ENCODE assay signal across 14 cellular contexts in genomic region chr5:15366676-15367391, GRCh38.
DNase-seq lines count a peak whose midpoint lies in the region; ATAC-seq and TF ChIP-seq lines count a peak whose summit lies in the region.
"Had no signal": no experiment of that assay in that cellular context is flagged by ENCODE, and none has a peak within 500 bp of the region (broad histone marks: within the 10 kb centered on the region; RNA-seq: fewer than 3 reads in every experiment).

No MANE protein-coding gene starts in this region.

- BruUV-seq in Caco-2 (replicated peaks; lab: Mats Ljungman, UMichigan), result no TSS peak

- CTCF ChIA-PET in Caco-2 (lab: Charles Lee), result no interaction called here

- no peaks in the 10 kb centered on the region for H3K36me3 Mint-ChIP-seq in Caco-2 (ENCODE audit: insufficient read depth, unreplicated experiment)

- H3K9me3 ChIP-seq in right atrium auricular region (no peaks in the 10 kb centered on the region), aorta (ENCODE audit: control insufficient read depth, low read length) (no peaks in the 10 kb centered on the region), Caco-2 (no peaks in the 10 kb centered on the region)

- H3K27ac ChIP-seq in right atrium auricular region, result peak overlapping the region in 1 of 2 donors; percentile 49
- no peak overlapping the region for H3K27ac ChIP-seq in aorta (ENCODE audit: low read depth in 1 of 2, low read length in 2 of 2)
- H3K27ac ChIP-seq: SK-N-MC, VCaP had no signal

- no peaks in the 10 kb centered on the region for H3K4me1 Mint-ChIP-seq in Caco-2 (ENCODE audit: low read depth, unreplicated experiment)

- WGBS in aorta, 2 donors, result 5 to 8% methylated on average over 6 of the region's 6 CpGs

- POLR2A ChIA-PET in Caco-2 (lab: Charles Lee), result no interaction called here

- H3K36me3 ChIP-seq in right atrium auricular region (no peaks in the 10 kb centered on the region), aorta (ENCODE audit: control insufficient read depth in 1 of 2, insufficient read depth in 2 of 2, low read length in 1 of 2) (no peaks in the 10 kb centered on the region), Caco-2 (ENCODE audit: control insufficient read depth, insufficient read depth, low read length) (no peaks in the 10 kb centered on the region)

- no peaks in the 10 kb centered on the region for H3K9me3 Mint-ChIP-seq in Caco-2 (ENCODE audit: unreplicated experiment)

- H3K27me3 ChIP-seq in right atrium auricular region (no peaks in the 10 kb centered on the region), aorta (ENCODE audit: control insufficient read depth in 1 of 2, insufficient read depth in 2 of 2, low read length in 1 of 2) (no peaks in the 10 kb centered on the region), Caco-2 (replicated peaks; ENCODE audit: control insufficient read depth, insufficient read depth, low read length) (no peaks in the 10 kb centered on the region; the same call in 1 of the 2 replicates)

- DNase-seq in Right ventricle myocardium superior, result no peak
- DNase-seq in right atrium auricular region (ENCODE audit: low spot score), result no peak
- peak; percentile 89 for DNase-seq in choroid plexus epithelial cell (ENCODE audit: low read depth)
- no peak for DNase-seq in left lobe of liver (ENCODE audit: low spot score)
- no peak for DNase-seq in aorta
- no peak for DNase-seq in Caco-2
- no peak for DNase-seq in head of caudate nucleus
- DNase-seq in activated CD4-positive, alpha-beta T cell treated with anti-CD3 and anti-CD28 coated beads for 1 hour, result no peak
- DNase-seq: activated CD8-positive, alpha-beta memory T cell treated with anti-CD3 and anti-CD28 coated beads for 24 hours; activated effector memory CD4-positive, alpha-beta T cell treated with Interleukin-2 at 50 U/mL for 16 hours; COR-L47; stimulated activated CD4-positive, alpha-beta T cell treated with anti-CD3 and anti-CD28 coated beads, Interleukin-12 subunit alpha, Interleukin-12 subunit beta, amount 100 ng/mL, for 4 hours had no signal

- H3K27ac Mint-ChIP-seq in Caco-2 (ENCODE audit: unreplicated experiment), result no peak overlapping the region

- H3K4me3 Mint-ChIP-seq in Caco-2 (ENCODE audit: unreplicated experiment), result no peak overlapping the region

- intact Hi-C loops in Right ventricle myocardium superior (cut with DNase I) (no loop called here), aorta (cut with DNase I) (no loop called here), Caco-2 (cut with micrococcal nuclease; ENCODE audit: unreplicated experiment) (no loop called here), head of caudate nucleus (cut with DNase I) (no loop called here)

- TF ChIP-seq CTCF in right atrium auricular region (IDR thresholded peaks at IDR 0.05) (no peak), choroid plexus epithelial cell (conservative IDR thresholded peaks at IDR 0.05; ENCODE audit: low read depth, low read length) (no peak), Caco-2 (IDR thresholded peaks at IDR 0.05; ENCODE audit: insufficient read depth in 1 of 2, low read depth in 1 of 2, low read length in 1 of 2, severe bottlenecking in 1 of 2, unreplicated experiment in 1 of 2) (no peak)

- H3K4me1 ChIP-seq in right atrium auricular region (peaks cover 0 to 21% of the 10 kb centered on the region in 2 donors), aorta (ENCODE audit: control insufficient read depth in 1 of 2, insufficient read depth in 2 of 2, low read length in 2 of 2) (peaks cover 2 to 4% of the 10 kb centered on the region in 2 donors), Caco-2 (no peaks in the 10 kb centered on the region)

- peaks cover 5% of the 10 kb centered on the region for H3K27me3 Mint-ChIP-seq in Caco-2 (ENCODE audit: insufficient read depth, unreplicated experiment)

- ATAC-seq in Right ventricle myocardium superior (ENCODE audit: poor library complexity), result peak; percentile 91
- peak; percentile 93 for ATAC-seq in left lobe of liver
- ATAC-seq in aorta (ENCODE audit: low FRiP score), result peak; percentile 53

- H3K4me3 ChIP-seq in right atrium auricular region, result peak overlapping the region in 1 of 2 donors; percentile 3
- H3K4me3 ChIP-seq in choroid plexus epithelial cell (ENCODE audit: low read depth, low read length), result no peak overlapping the region
- H3K4me3 ChIP-seq in aorta (ENCODE audit: low read length in 2 of 2), result no peak overlapping the region
- no peak overlapping the region for H3K4me3 ChIP-seq in Caco-2 (ENCODE audit: low read depth, low read length)
- H3K4me3 ChIP-seq: SK-N-MC had no signal
